ENCODE assay signal across 1 cellular context in the genomic region with DNA sequence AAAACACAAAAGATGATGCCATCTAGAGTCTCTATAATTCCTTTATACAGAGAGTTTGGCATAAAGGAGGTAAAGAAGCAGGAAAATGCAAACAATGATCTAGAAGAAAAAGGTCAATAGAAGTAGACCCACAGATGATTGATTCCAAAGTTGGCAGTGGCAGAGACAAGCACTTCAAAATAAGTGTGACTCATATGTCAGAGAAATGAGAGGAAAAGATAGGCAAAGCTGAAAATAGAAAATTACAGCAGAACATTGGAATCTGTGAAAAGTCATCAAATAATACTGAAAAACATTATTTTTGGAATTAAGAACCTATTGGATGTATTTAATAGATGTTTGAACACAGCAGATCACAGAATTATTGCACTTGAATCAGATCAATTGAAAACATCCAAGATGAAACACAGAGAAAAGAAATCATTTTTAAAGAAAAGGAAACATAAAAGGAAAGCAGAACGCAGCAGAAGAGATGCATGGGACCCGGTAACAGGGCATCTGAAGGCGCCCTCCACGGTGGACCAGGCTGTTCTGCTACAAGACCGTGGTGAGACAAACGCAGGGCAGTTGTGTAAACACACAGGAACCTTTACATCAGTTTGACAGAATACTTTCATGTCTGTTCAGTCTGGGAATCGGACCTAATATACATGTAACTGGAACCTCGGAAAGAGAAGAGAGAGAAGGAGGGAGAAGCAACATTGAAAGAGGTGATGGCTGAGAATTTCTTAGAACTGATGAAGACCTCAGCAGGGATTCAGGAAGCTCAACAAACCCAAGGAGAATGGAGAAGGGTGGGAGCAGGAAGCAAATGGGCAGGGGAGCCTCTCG.
TF ChIP-seq lines count a peak whose summit lies in the region.

No MANE protein-coding gene starts in this region.

TF ChIP-seq in IMR-90, 13 proteins besides CTCF, POLR2A, EP300 and RAD21:
- TF ChIP-seq MXI1 (IDR thresholded peaks at IDR 0.05; ENCODE audit: borderline replicate concordance, low read depth, low read length) (no peak), CHD1 (IDR thresholded peaks at IDR 0.05; ENCODE audit: low read depth, low read length) (no peak), CEBPB (IDR thresholded peaks at IDR 0.05; ENCODE audit: low read depth, low read length) (no peak), RFX5 (IDR thresholded peaks at IDR 0.05; ENCODE audit: low read depth, low read length) (no peak), MAFK (IDR thresholded peaks at IDR 0.05; ENCODE audit: low read depth, low read length) (no peak), MAZ (IDR thresholded peaks at IDR 0.05; ENCODE audit: borderline replicate concordance, low read depth, low read length) (no peak), BHLHE40 (IDR thresholded peaks at IDR 0.05; ENCODE audit: low read depth, low read length) (no peak)
TF ChIP-seq in IMR-90: peak in this region for 0.
